In genomic region chr20:7656662-7657061, GRCh38 we compare ENCODE assay signal across 2 cellular contexts.
TF ChIP-seq lines count a peak whose summit lies in the region.

No MANE protein-coding gene starts in this region.

TF ChIP-seq in GM23338, 12 proteins besides CTCF, POLR2A, EP300 and RAD21:
- TF ChIP-seq REST (IDR thresholded peaks at IDR 0.05; ENCODE audit: unreplicated experiment) (no peak), NANOG (IDR thresholded peaks at IDR 0.05; ENCODE audit: borderline replicate concordance) (peak; percentile 36; the same call in 1 of the 2 replicates)

TF ChIP-seq in H1, 55 proteins besides CTCF, POLR2A, EP300 and RAD21 (continued from another document):
- TF ChIP-seq CHD7 (IDR thresholded peaks at IDR 0.05; ENCODE audit: insufficient replicate concordance, low read length): no peak
